ENCODE assay signal across 8 cellular contexts in genomic region chr13:40777166-40777956, GRCh38. TPM values are rescaled to one million over a fixed set of nuclear protein-coding genes. Genes with fewer than 3 reads are reported as not detected.
DNase-seq lines count a peak whose midpoint lies in the region; ATAC-seq, FAIRE-seq and TF ChIP-seq lines count a peak whose summit lies in the region.

No MANE protein-coding gene starts in this region.

- peak overlapping the region; percentile 56 to 87 for H3K27ac ChIP-seq in small intestine (ENCODE audit: low read depth in 1 of 2, low read length in 1 of 2)

- peak overlapping the region; percentile 39 for H3K4me3 ChIP-seq in Jurkat, Clone E6-1 (ENCODE audit: low read length)
- no peak overlapping the region for H3K4me3 ChIP-seq in astrocyte of the spinal cord (ENCODE audit: low read depth, low read length)
- H3K4me3 ChIP-seq in iPS-18c (ENCODE audit: insufficient read depth, low read depth, low read length): peak overlapping the region; percentile 40; the same call in 1 of the 2 replicates
- H3K4me3 ChIP-seq in small intestine (ENCODE audit: low read depth in 1 of 2, low read length in 2 of 2): no peak overlapping the region

- TF ChIP-seq CTCF in astrocyte of the spinal cord (IDR thresholded peaks at IDR 0.05; ENCODE audit: low read depth, low read length): peak; percentile 54

- no peaks in the 10 kb centered on the region for H3K27me3 ChIP-seq in small intestine (ENCODE audit: control insufficient read depth in 2 of 2, insufficient read depth in 2 of 2, low read length in 2 of 2)

- H3K9me3 ChIP-seq in iPS-18c (ENCODE audit: control insufficient read depth, insufficient read depth, low read length) (no peaks in the 10 kb centered on the region), small intestine (ENCODE audit: control insufficient read depth, low read depth) (no peaks in the 10 kb centered on the region)

- 14 to 20% (median 14%) methylated on average over 8 of the region's 8 CpGs for WGBS in small intestine, 3 donors

- no peaks in the 10 kb centered on the region for H3K36me3 ChIP-seq in small intestine (ENCODE audit: control insufficient read depth in 2 of 2, insufficient read depth in 2 of 2, low read length in 2 of 2)

- DNase-seq in NCI-H1417 (lab: John Stamatoyannopoulos, UW) (peak; percentile 30 to 86 (median 68)), NCI-H1417 treated with DMSO at 0.1 percent for 48 hours (lab: John Stamatoyannopoulos, UW) (no peak), RCC 7860 (ENCODE audit: low spot score) (peak; percentile 29), astrocyte of the spinal cord (ENCODE audit: low read depth, low spot score) (peak; percentile 65), small intestine (peak; percentile 76)
- DNase-seq in Jurkat, Clone E6-1 (ENCODE audit: low read depth, low spot score): peak; percentile 67

- FAIRE-seq in RCC 7860 (lab: Jason Lieb, UNC) (no peak), small intestine (lab: Jason Lieb, UNC) (no peak)

- in situ Hi-C loops in astrocyte of the spinal cord (cut with HindIII; ENCODE audit: low sequenced_read_pairs): no loop called here

- ATAC-seq in GM21825 (IDR thresholded peaks at IDR 0.05; ENCODE audit: unreplicated experiment): peak; percentile 76

- H3K4me1 ChIP-seq in small intestine (ENCODE audit: control insufficient read depth in 2 of 2, insufficient read depth in 1 of 2, low read depth in 1 of 2, low read length in 1 of 2): peaks cover 0 to 3% of the 10 kb centered on the region in 2 donors

RNA-seq across cellular contexts. Expression of gene MRPS31, which starts 6.4 kb away (rescaled TPM):
- polyA plus RNA-seq in Jurkat, Clone E6-1 (2012; ENCODE audit: insufficient read depth, insufficient read length): 43.1 TPM
- polyA plus RNA-seq in small intestine: 10 to 100 TPM; 19.2 to 23.3 (median 22.5) TPM

RNA-seq across cellular contexts. Expression of gene SLC25A15, which starts 12.1 kb away (rescaled TPM):
- polyA plus RNA-seq in Jurkat, Clone E6-1 (2012; ENCODE audit: insufficient read depth, insufficient read length): 27.8 TPM
- polyA plus RNA-seq in small intestine: 10 to 100 TPM; 23.2 to 42.0 (median 24.0) TPM

Comparison
In these comparisons a context has a peak if more than half of its experiments do, and no peak if none do; other contexts are left out.
1. H3K4me3 ChIP-seq: peak in Jurkat, Clone E6-1 (single experiment) and iPS-18c (single experiment); none in astrocyte of the spinal cord (single experiment) and small intestine (0 of 2).